ENCODE assay signal across 15 cellular contexts in the genomic region with DNA sequence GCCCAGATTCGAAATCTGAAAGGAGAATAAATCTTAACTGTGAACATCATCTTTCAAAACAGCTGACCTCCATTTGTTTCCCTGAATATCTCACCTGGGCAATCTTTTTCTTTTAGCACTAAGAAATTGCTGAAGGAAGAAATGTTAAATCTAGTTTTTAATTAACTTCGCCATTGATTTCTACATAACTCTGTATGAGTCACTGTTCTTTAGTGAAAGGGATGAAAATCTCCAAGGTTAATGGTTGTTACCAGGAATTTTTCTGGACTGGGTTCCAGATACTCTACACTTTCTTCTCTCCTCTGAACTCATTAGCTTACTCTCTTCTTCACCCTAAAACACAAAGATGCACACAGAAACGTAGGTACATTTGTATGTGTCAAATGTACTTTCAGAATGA.
DNase-seq lines count a peak whose midpoint lies in the region; ATAC-seq, FAIRE-seq and TF ChIP-seq lines count a peak whose summit lies in the region.
"Had no signal": no experiment of that assay in that cellular context is flagged by ENCODE, and none has a peak within 500 bp of the region (broad histone marks: within the 10 kb centered on the region; RNA-seq: fewer than 3 reads in every experiment).

No MANE protein-coding gene starts in this region.

- H3K23ac ChIP-seq in mesenchymal stem cell (ENCODE audit: low read length in 2 of 2): no peak overlapping the region

- DNase-seq in HT-29 (ENCODE audit: low spot score): peak; percentile 14
- DNase-seq in epithelial cell of proximal tubule (ENCODE audit: low read depth): peak; percentile 35
- DNase-seq in mesenchymal stem cell: no peak
- no peak for DNase-seq in urothelium cell line (ENCODE audit: low spot score)
- DNase-seq in GM19239 (ENCODE audit: insufficient read length, low spot score): no peak
- no peak for DNase-seq in A172 (ENCODE audit: low spot score)
- DNase-seq: AML-193; Caco-2; CD8-positive, alpha-beta memory T cell; DMS 273 treated with DMSO at 0.1 percent for 48 hours; GM23248 had no signal

- no peak overlapping the region for H2BK5ac ChIP-seq in mesenchymal stem cell (ENCODE audit: low read depth, low read length, poor library complexity, severe bottlenecking)

- TF ChIP-seq CTCF in epithelial cell of proximal tubule (conservative IDR thresholded peaks at IDR 0.05; ENCODE audit: low read depth, low read length): no peak

- H2AFZ ChIP-seq in mesenchymal stem cell (ENCODE audit: low read depth, low read length): no peak overlapping the region
- H2AFZ ChIP-seq: GM23248 had no signal

- H3K79me1 ChIP-seq in mesenchymal stem cell (replicated peaks; ENCODE audit: low read length, poor library complexity, severe bottlenecking): peaks cover 1% of the 10 kb centered on the region

- H3K4ac ChIP-seq in mesenchymal stem cell (ENCODE audit: low read depth in 1 of 2, low read length in 2 of 2): no peak overlapping the region

- no peaks in the 10 kb centered on the region for H3K4me1 ChIP-seq in mesenchymal stem cell (ENCODE audit: control insufficient read depth, insufficient read depth, low read depth, low read length)
- H3K4me1 ChIP-seq: BLaER1, Caco-2 had no signal

- no peak overlapping the region for H4K8ac ChIP-seq in mesenchymal stem cell (ENCODE audit: low read length)

- no peak overlapping the region for H2BK12ac ChIP-seq in mesenchymal stem cell (ENCODE audit: low read length in 2 of 2)

- FAIRE-seq in urothelium cell line (lab: Jason Lieb, UNC): peak; percentile 70
- FAIRE-seq in GM19239 (lab: Jason Lieb, UNC): no peak
- FAIRE-seq: H54 had no signal

- H3K9ac ChIP-seq in mesenchymal stem cell (ENCODE audit: low read length): no peak overlapping the region
- H3K9ac ChIP-seq: BLaER1, GM23248 had no signal

- H3K18ac ChIP-seq in mesenchymal stem cell (ENCODE audit: low read depth in 1 of 2, low read length in 2 of 2): no peak overlapping the region

- no peaks in the 10 kb centered on the region for H3K9me3 ChIP-seq in mesenchymal stem cell (ENCODE audit: control insufficient read depth, low read length)
- H3K9me3 ChIP-seq: Caco-2 had no signal

- H3K4me2 ChIP-seq in mesenchymal stem cell (ENCODE audit: low read length, poor library complexity, severe bottlenecking): no peak overlapping the region
- H3K4me2 ChIP-seq: BLaER1 had no signal

- H3K4me3 ChIP-seq in epithelial cell of proximal tubule (ENCODE audit: low read depth, low read length) (no peak overlapping the region), mesenchymal stem cell (ENCODE audit: insufficient read depth in 1 of 2, low read depth in 1 of 2, low read length in 2 of 2) (no peak overlapping the region)
- H3K4me3 ChIP-seq: BLaER1, GM23248 had no signal

- 100% methylated on average over 1 of the region's 3 CpGs for WGBS in mesenchymal stem cell

- H2BK15ac ChIP-seq in mesenchymal stem cell (ENCODE audit: low read depth, poor library complexity, severe bottlenecking): no peak overlapping the region

- no peaks in the 10 kb centered on the region for H3K36me3 ChIP-seq in mesenchymal stem cell (ENCODE audit: control insufficient read depth in 1 of 2, insufficient read depth in 2 of 2, low read depth in 1 of 2, low read length in 2 of 2)
- H3K36me3 ChIP-seq: BLaER1 had no signal

- H4K91ac ChIP-seq in mesenchymal stem cell (ENCODE audit: low read length): no peak overlapping the region

- H3K14ac ChIP-seq in mesenchymal stem cell (ENCODE audit: low read length in 2 of 2): no peak overlapping the region

- peak overlapping the region; percentile 79 for H3K27ac ChIP-seq in mesenchymal stem cell (ENCODE audit: low read length, poor library complexity, severe bottlenecking)
- H3K27ac ChIP-seq: BLaER1, GM23248 had no signal

- no peak overlapping the region for H2AK5ac ChIP-seq in mesenchymal stem cell (ENCODE audit: low read length, severe bottlenecking)

- ATAC-seq in GM19324 (IDR thresholded peaks at IDR 0.05; ENCODE audit: low FRiP score, unreplicated experiment): no peak
- ATAC-seq: HCT116 had no signal

- H3K27me3 ChIP-seq in mesenchymal stem cell (ENCODE audit: control insufficient read depth in 1 of 2, insufficient read depth in 1 of 2, low read length in 2 of 2): no peaks in the 10 kb centered on the region
- H3K27me3 ChIP-seq: BLaER1 had no signal

- no peak overlapping the region for H2BK120ac ChIP-seq in mesenchymal stem cell (ENCODE audit: low read depth, low read length)

Comparison
In these comparisons a context has a peak if more than half of its experiments do, and no peak if none do; other contexts are left out.
1. DNase-seq: peak in HT-29 (single experiment) and epithelial cell of proximal tubule (single experiment); none in mesenchymal stem cell (single experiment), urothelium cell line (single experiment), GM19239 (single experiment) and A172 (single experiment).